8 cellular contexts compared by ENCODE assay signal in the genomic region with DNA sequence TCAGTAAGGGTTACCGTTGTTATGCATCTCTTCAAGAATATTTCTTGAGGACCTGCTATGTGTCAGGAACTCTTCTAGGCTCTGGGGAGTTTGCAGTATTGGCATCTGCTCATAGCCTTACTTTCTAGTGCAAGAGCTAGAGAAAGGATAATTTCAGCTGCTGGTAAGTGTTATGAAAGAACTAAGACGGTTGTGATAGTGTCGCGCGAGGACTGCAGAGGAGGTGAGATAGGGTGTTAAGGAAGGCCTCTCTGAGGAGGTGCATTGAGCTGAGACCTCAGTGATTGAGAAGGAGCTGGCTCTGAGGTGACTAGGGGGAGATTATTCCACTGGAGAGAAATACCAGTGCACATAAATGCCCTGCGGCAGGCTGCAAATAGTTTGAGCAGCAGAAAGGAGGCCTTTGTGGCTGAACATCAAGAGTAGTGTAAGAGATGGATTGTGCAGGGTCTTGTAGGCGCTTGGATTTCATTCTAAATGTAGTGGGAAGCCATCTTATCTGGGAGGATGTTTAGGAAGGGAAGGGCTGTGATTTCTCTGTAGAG. TPM values are rescaled to one million over a fixed set of nuclear protein-coding genes. Genes with fewer than 3 reads are reported as not detected.
A peak's percentile ranks its signal among the peaks of the same experiment; 100 is the strongest.
DNase-seq lines count a peak whose midpoint lies in the region; ATAC-seq, FAIRE-seq and TF ChIP-seq lines count a peak whose summit lies in the region.

No MANE protein-coding gene starts in this region.

- peak overlapping the region; percentile 92 for H3K27ac ChIP-seq in CD4-positive, alpha-beta memory T cell (ENCODE audit: low read depth, low read length)
- H3K27ac ChIP-seq in HUES6 (ENCODE audit: low read depth, low read length), result no peak overlapping the region
- peak overlapping the region in 1 of 2 donors; percentile 76 for H3K27ac ChIP-seq in kidney (ENCODE audit: low read depth in 2 of 2, low read length in 2 of 2)
- H3K27ac ChIP-seq in thoracic aorta, result peak overlapping the region in 1 of 2 donors; percentile 78

- H3K4me3 Mint-ChIP-seq in CD4-positive, alpha-beta memory T cell, result peak overlapping the region; percentile 90 to 99 (median 96)
- peak overlapping the region; percentile 98 for H3K4me3 Mint-ChIP-seq in activated naive CD8-positive, alpha-beta T cell

- no peaks in the 10 kb centered on the region for H3K27me3 ChIP-seq in CD4-positive, alpha-beta memory T cell (ENCODE audit: insufficient read depth, low read length)
- no peaks in the 10 kb centered on the region for H3K27me3 ChIP-seq in HUES6 (ENCODE audit: control insufficient read depth, insufficient read depth, low read length)
- no peaks in the 10 kb centered on the region for H3K27me3 ChIP-seq in thoracic aorta (replicated peaks; ENCODE audit: insufficient read depth)

- no peak for ATAC-seq in thoracic aorta (ENCODE audit: insufficient number of reproducible peaks, low FRiP score, low read depth)
- ATAC-seq in GM19395 (IDR thresholded peaks at IDR 0.05; ENCODE audit: unreplicated experiment), result no peak
- ATAC-seq in GM18502 (IDR thresholded peaks at IDR 0.05; ENCODE audit: poor library complexity, unreplicated experiment), result no peak

- H3K4me3 ChIP-seq in CD4-positive, alpha-beta memory T cell (ENCODE audit: low read length in 2 of 2), result peak overlapping the region; percentile 97 to 99
- peak overlapping the region; percentile 100 for H3K4me3 ChIP-seq in HUES6 (ENCODE audit: low read depth, low read length)
- peak overlapping the region; percentile 91 to 94 for H3K4me3 ChIP-seq in kidney (ENCODE audit: low read length in 2 of 2)
- peak overlapping the region; percentile 83 for H3K4me3 ChIP-seq in thoracic aorta

- H3K4me1 Mint-ChIP-seq in CD4-positive, alpha-beta memory T cell, result peaks cover 18 to 46% (median 31%) of the 10 kb centered on the region in 4 donors
- H3K4me1 Mint-ChIP-seq in activated naive CD8-positive, alpha-beta T cell (ENCODE audit: low read depth), result peaks cover 29% of the 10 kb centered on the region

- no peaks in the 10 kb centered on the region for H3K27me3 Mint-ChIP-seq in CD4-positive, alpha-beta memory T cell
- H3K27me3 Mint-ChIP-seq in activated naive CD8-positive, alpha-beta T cell, result no peaks in the 10 kb centered on the region

- peaks cover 18 to 38% of the 10 kb centered on the region in 2 donors for H3K36me3 Mint-ChIP-seq in CD4-positive, alpha-beta memory T cell
- peaks cover 10% of the 10 kb centered on the region for H3K36me3 Mint-ChIP-seq in activated naive CD8-positive, alpha-beta T cell

- TF ChIP-seq CTCF in kidney (IDR thresholded peaks at IDR 0.05; ENCODE audit: borderline replicate concordance, extremely low read depth, insufficient read depth) (no peak), thoracic aorta (IDR thresholded peaks at IDR 0.05) (no peak)

- CTCF ChIA-PET in CD4-positive, alpha-beta memory T cell (lab: Charles Lee; ENCODE audit: partially characterized antibody), result interaction anchor here (0.7 to 2.9 kb wide), 7 partner anchors 10 to 380 kb away, joined by 3 to 10 read pairs (median 3); a partner anchor contains a TSS

- DNase-seq in CD4-positive, alpha-beta memory T cell, result no peak
- DNase-seq in kidney, result no peak
- DNase-seq in thoracic aorta (ENCODE audit: low spot score), result no peak
- DNase-seq in NCI-H2196 (lab: John Stamatoyannopoulos, UW; ENCODE audit: unreplicated experiment), result no peak

- POLR2A ChIA-PET in CD4-positive, alpha-beta memory T cell (lab: Charles Lee; ENCODE audit: partially characterized antibody), result interaction anchor here (0.7 to 2.9 kb wide), 20 partner anchors 8 to 1930 kb away, joined by 3 to 16 read pairs (median 4); a partner anchor contains a TSS

- H3K27ac Mint-ChIP-seq in CD4-positive, alpha-beta memory T cell, result peak overlapping the region; percentile 58 to 96 (median 95)
- peak overlapping the region; percentile 94 for H3K27ac Mint-ChIP-seq in activated naive CD8-positive, alpha-beta T cell

- peaks cover 22% of the 10 kb centered on the region for H3K36me3 ChIP-seq in CD4-positive, alpha-beta memory T cell (ENCODE audit: insufficient read depth, low read length)
- H3K36me3 ChIP-seq in HUES6 (ENCODE audit: control insufficient read depth, insufficient read depth, low read length) (peaks cover 49% of the 10 kb centered on the region), kidney (ENCODE audit: control insufficient read depth in 1 of 2, insufficient read depth in 2 of 2, low read length in 2 of 2) (peaks cover 9 to 27% of the 10 kb centered on the region in 2 donors), thoracic aorta (peaks cover 14% of the 10 kb centered on the region)

- no peaks in the 10 kb centered on the region for H3K9me3 Mint-ChIP-seq in CD4-positive, alpha-beta memory T cell
- H3K9me3 Mint-ChIP-seq in activated naive CD8-positive, alpha-beta T cell (ENCODE audit: low read depth), result no peaks in the 10 kb centered on the region

- H3K9me3 ChIP-seq in CD4-positive, alpha-beta memory T cell (ENCODE audit: control insufficient read depth in 1 of 2, low read length in 2 of 2), result no peaks in the 10 kb centered on the region
- H3K9me3 ChIP-seq in HUES6 (ENCODE audit: control insufficient read depth, insufficient read depth, low read depth, low read length) (no peaks in the 10 kb centered on the region), kidney (ENCODE audit: control insufficient read depth in 1 of 2, low read length in 2 of 2) (no peaks in the 10 kb centered on the region), thoracic aorta (no peaks in the 10 kb centered on the region)

- no peak for FAIRE-seq in kidney (lab: Jason Lieb, UNC)

- peaks cover 27% of the 10 kb centered on the region for H3K4me1 ChIP-seq in CD4-positive, alpha-beta memory T cell (ENCODE audit: insufficient read depth, low read length)
- H3K4me1 ChIP-seq in HUES6 (ENCODE audit: control insufficient read depth, insufficient read depth, low read length) (peaks cover 3% of the 10 kb centered on the region; the same call in 1 of the 2 replicates), kidney (ENCODE audit: control insufficient read depth in 1 of 2, insufficient read depth in 1 of 2, low read depth in 1 of 2, low read length in 2 of 2) (peaks cover 5 to 12% of the 10 kb centered on the region in 2 donors), thoracic aorta (ENCODE audit: control insufficient read depth in 1 of 2, low read depth in 2 of 2) (peaks cover 12 to 21% of the 10 kb centered on the region in 2 donors)

- intact Hi-C loops in CD4-positive, alpha-beta memory T cell (cut with micrococcal nuclease), result loop anchor here (1.0 kb wide), 4 partner anchors 18 to 628 kb away; a partner anchor contains a TSS
- intact Hi-C loops in kidney (cut with DNase I), result no loop called here

- H3K9ac ChIP-seq in HUES6 (ENCODE audit: low read length) (peak overlapping the region; percentile 99), kidney (ENCODE audit: low read length in 2 of 2) (peak overlapping the region; percentile 94 to 97)

RNA-seq across cellular contexts. Expression of a gene that starts 0.8 kb away (rescaled TPM):
- total RNA-seq in CD4-positive, alpha-beta memory T cell, result 10 to 100 TPM; 50.5 to 58.7 TPM
- 10 to 100 TPM; 19.4 to 22.4 TPM for polyA plus RNA-seq in CD4-positive, alpha-beta memory T cell
- 20.3 TPM for total RNA-seq in kidney
- polyA plus RNA-seq in kidney (ENCODE audit: insufficient read depth, low read depth, low replicate concordance), result 9.2 TPM
- 10 to 100 TPM; 20.6 to 41.8 TPM for total RNA-seq in thoracic aorta

RNA-seq across cellular contexts. Expression of a gene that starts 18.4 kb away (rescaled TPM):
- total RNA-seq in CD4-positive, alpha-beta memory T cell, result 100 to 1,000 TPM; 141 to 142 TPM
- 100 to 1,000 TPM; 308 to 640 TPM for polyA plus RNA-seq in CD4-positive, alpha-beta memory T cell
- 229 TPM for total RNA-seq in kidney
- 89.1 TPM for polyA plus RNA-seq in kidney (ENCODE audit: insufficient read depth, low read depth, low replicate concordance)
- 100 to 1,000 TPM; 150 to 152 TPM for total RNA-seq in thoracic aorta

RNA-seq across cellular contexts. Expression of a gene that starts 30.8 kb away (rescaled TPM):
- total RNA-seq in CD4-positive, alpha-beta memory T cell, result 10 to 100 TPM; 50.3 to 51.2 TPM
- polyA plus RNA-seq in CD4-positive, alpha-beta memory T cell, result 10 to 100 TPM; 57.7 to 87.9 TPM
- total RNA-seq in kidney (48.0 TPM), thoracic aorta (100 to 1,000 TPM; 154 to 177 TPM)
- 25.0 TPM for polyA plus RNA-seq in kidney (ENCODE audit: insufficient read depth, low read depth, low replicate concordance)

RNA-seq across cellular contexts. Expression of a gene that starts 30.9 kb away (rescaled TPM):
- total RNA-seq in CD4-positive, alpha-beta memory T cell, result 10 to 100 TPM; 18.9 to 24.6 TPM
- 10 to 100 TPM; 25.8 to 30.7 TPM for polyA plus RNA-seq in CD4-positive, alpha-beta memory T cell
- total RNA-seq in kidney (21.1 TPM), thoracic aorta (10 to 100 TPM; 17.4 to 29.9 TPM)
- polyA plus RNA-seq in kidney (ENCODE audit: insufficient read depth, low read depth, low replicate concordance), result 7.7 TPM
